8 cellular contexts compared by ENCODE assay signal in the genomic region with DNA sequence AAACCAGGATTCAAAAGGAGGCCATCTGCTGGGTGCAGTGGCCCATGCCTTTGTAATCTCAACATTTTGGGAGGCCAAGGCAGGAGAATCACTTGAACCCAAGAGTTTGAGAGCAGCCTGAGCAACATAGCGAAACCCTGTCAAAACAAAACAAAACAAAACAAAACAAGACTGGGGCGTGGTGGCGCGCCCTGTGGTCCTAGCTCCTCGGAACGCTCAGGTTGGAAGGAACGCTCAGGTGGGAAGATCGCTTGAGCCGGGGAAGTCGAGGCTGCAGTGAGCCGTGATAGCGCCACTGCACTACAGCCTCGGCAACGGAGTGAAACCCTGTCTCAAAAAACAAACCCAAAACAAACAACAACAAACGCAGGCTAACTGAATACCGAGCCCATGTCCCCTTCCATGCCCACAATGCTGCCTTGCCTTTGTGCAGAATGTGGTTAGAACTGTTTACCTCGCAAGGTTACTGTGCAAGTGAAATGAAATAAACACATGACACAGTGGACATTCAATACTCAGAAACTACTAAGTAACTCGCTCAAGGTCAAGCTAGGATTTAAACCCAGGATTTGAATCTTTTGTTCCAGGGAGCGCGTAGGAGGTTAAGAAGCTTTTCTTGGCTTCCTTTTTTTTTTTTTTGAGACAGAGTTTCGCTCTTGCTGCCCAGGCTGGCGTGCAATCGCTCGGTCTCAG. TPM values are rescaled to one million over a fixed set of nuclear protein-coding genes. Genes with fewer than 3 reads are reported as not detected.
DNase-seq lines count a peak whose midpoint lies in the region; ATAC-seq and TF ChIP-seq lines count a peak whose summit lies in the region.

No MANE protein-coding gene starts in this region.

- POLR2A ChIA-PET in BJ (lab: Charles Lee), result no interaction called here
- POLR2A ChIA-PET in activated CD4-positive, alpha-beta memory T cell treated with anti-CD3 and anti-CD28 coated beads, Interleukin-2, amount 10 ng/mL, durations not matched to agents 7 days and 5 days (lab: Charles Lee), result interaction anchor here (1.2 to 3.2 kb wide), 7 partner anchors 10 to 144 kb away, joined by 3 to 33 read pairs (median 9); a partner anchor contains a TSS

- H3K27ac ChIP-seq in left ventricle myocardium inferior (replicated peaks), result peak overlapping the region; percentile 94

- no peak for ATAC-seq in GM21515 (IDR thresholded peaks at IDR 0.05; ENCODE audit: unreplicated experiment)

- H3K4me3 ChIP-seq in BJ (ENCODE audit: low read depth, low read length), result peak overlapping the region; percentile 64
- H3K4me3 ChIP-seq in HFF-Myc (replicated peaks; ENCODE audit: low read depth, low read length), result peak overlapping the region; percentile 90
- H3K4me3 ChIP-seq in left ventricle myocardium inferior, result peak overlapping the region; percentile 80

- peak overlapping the region; percentile 87 for H3K4me3 Mint-ChIP-seq in activated CD4-positive, alpha-beta memory T cell treated with anti-CD3 and anti-CD28 coated beads, Interleukin-2, amount 10 ng/mL, durations not matched to agents 7 days and 5 days

- peaks cover 23% of the 10 kb centered on the region for H3K36me3 Mint-ChIP-seq in activated CD4-positive, alpha-beta memory T cell treated with anti-CD3 and anti-CD28 coated beads, Interleukin-2, amount 10 ng/mL, durations not matched to agents 7 days and 5 days (ENCODE audit: low read depth)

- H3K36me3 ChIP-seq in BJ (ENCODE audit: control insufficient read depth, insufficient read depth, low read length), result peaks cover 3% of the 10 kb centered on the region; the same call in 1 of the 2 replicates
- H3K36me3 ChIP-seq in left ventricle myocardium inferior, result peaks cover 27% of the 10 kb centered on the region

- peaks cover 34% of the 10 kb centered on the region for H3K4me1 ChIP-seq in left ventricle myocardium inferior

- peak overlapping the region; percentile 95 for H3K27ac Mint-ChIP-seq in activated CD4-positive, alpha-beta memory T cell treated with anti-CD3 and anti-CD28 coated beads, Interleukin-2, amount 10 ng/mL, durations not matched to agents 7 days and 5 days

- H3K27me3 Mint-ChIP-seq in activated CD4-positive, alpha-beta memory T cell treated with anti-CD3 and anti-CD28 coated beads, Interleukin-2, amount 10 ng/mL, durations not matched to agents 7 days and 5 days, result peaks cover 1% of the 10 kb centered on the region

- H3K27me3 ChIP-seq in BJ (ENCODE audit: control insufficient read depth, insufficient read depth, low read length) (no peaks in the 10 kb centered on the region), left ventricle myocardium inferior (ENCODE audit: low read depth) (no peaks in the 10 kb centered on the region)

- CTCF ChIA-PET in BJ (lab: Yijun Ruan, JAX), result interaction anchor here (1.1 to 1.9 kb wide), 2 partner anchors 14 to 114 kb away, joined by 4 to 7 read pairs; a partner anchor contains a TSS
- CTCF ChIA-PET in activated CD4-positive, alpha-beta memory T cell treated with anti-CD3 and anti-CD28 coated beads, Interleukin-2, amount 10 ng/mL, durations not matched to agents 7 days and 5 days (lab: Charles Lee), result interaction anchor here (1.3 to 3.1 kb wide), 5 partner anchors 13 to 144 kb away, joined by 3 to 24 read pairs (median 5); a partner anchor contains a TSS

- TF ChIP-seq CTCF in BJ (IDR thresholded peaks at IDR 0.05; ENCODE audit: insufficient read depth, low read depth, low read length), result no peak
- TF ChIP-seq CTCF in HFF-Myc (IDR thresholded peaks at IDR 0.05; ENCODE audit: low read depth, low read length, missing control alignments), result no peak
- no peak for TF ChIP-seq CTCF in left ventricle myocardium inferior (IDR thresholded peaks at IDR 0.05; ENCODE audit: borderline replicate concordance)

- no peak for DNase-seq in BJ (ENCODE audit: low read depth)
- DNase-seq in HFF-Myc (ENCODE audit: extremely low read depth, low read depth), result no peak
- no peak for DNase-seq in activated CD4-positive, alpha-beta memory T cell treated with anti-CD3 and anti-CD28 coated beads, Interleukin-2, amount 10 ng/mL, durations not matched to agents 7 days and 5 days
- DNase-seq in left ventricle myocardium inferior, result no peak
- DNase-seq in renal cortical epithelial cell (ENCODE audit: low read depth), result peak; percentile 44
- no peak for DNase-seq in AG08396 (ENCODE audit: low spot score)
- DNase-seq in GM19238 (ENCODE audit: insufficient read length, low spot score), result no peak

- H3K9me3 ChIP-seq in left ventricle myocardium inferior (replicated peaks), result no peaks in the 10 kb centered on the region

- H3K9me3 Mint-ChIP-seq in activated CD4-positive, alpha-beta memory T cell treated with anti-CD3 and anti-CD28 coated beads, Interleukin-2, amount 10 ng/mL, durations not matched to agents 7 days and 5 days, result no peaks in the 10 kb centered on the region

- H3K4me1 Mint-ChIP-seq in activated CD4-positive, alpha-beta memory T cell treated with anti-CD3 and anti-CD28 coated beads, Interleukin-2, amount 10 ng/mL, durations not matched to agents 7 days and 5 days, result peaks cover 36% of the 10 kb centered on the region

- intact Hi-C loops in left ventricle myocardium inferior (cut with micrococcal nuclease), result loop anchor here (10.0 kb wide), 1 partner anchor 119 kb away; a partner anchor contains a TSS

RNA-seq across cellular contexts. Expression of a gene that starts 0.8 kb away (rescaled TPM):
- polyA plus RNA-seq in BJ (2011; rRNA removed), result 75.5 and 119 TPM in 2 replicates
- 13.8 and 21.0 TPM in 2 replicates for polyA minus RNA-seq in BJ (2011; rRNA and poly(A)+ RNA removed)
- total RNA-seq in activated CD4-positive, alpha-beta memory T cell treated with anti-CD3 and anti-CD28 coated beads, Interleukin-2, amount 10 ng/mL, durations not matched to agents 7 days and 5 days, result 10 to 100 TPM; 86.2 to 86.9 TPM
- 86.6 TPM for total RNA-seq in left ventricle myocardium inferior
- 143 and 257 TPM in 2 replicates for total RNA-seq in renal cortical epithelial cell

RNA-seq across cellular contexts. Expression of a gene that starts 14.2 kb away (rescaled TPM):
- polyA plus RNA-seq in BJ (2011; rRNA removed), result 17.3 and 28.9 TPM in 2 replicates
- polyA minus RNA-seq in BJ (2011; rRNA and poly(A)+ RNA removed), result 6.4 and 10.1 TPM in 2 replicates
- total RNA-seq in activated CD4-positive, alpha-beta memory T cell treated with anti-CD3 and anti-CD28 coated beads, Interleukin-2, amount 10 ng/mL, durations not matched to agents 7 days and 5 days, result 10 to 100 TPM; 40.5 to 42.1 TPM
- 14.9 TPM for total RNA-seq in left ventricle myocardium inferior
- total RNA-seq in renal cortical epithelial cell, result 51.9 and 54.5 TPM in 2 replicates
